ENCODE assay signal across 8 cellular contexts in genomic region chr19:33895366-33895765, GRCh38.
"Had no signal": no experiment of that assay in that cellular context is flagged by ENCODE, and none has a peak within 500 bp of the region (broad histone marks: within the 10 kb centered on the region; RNA-seq: fewer than 3 reads in every experiment).

No MANE protein-coding gene starts in this region.

- H3K4me3 ChIP-seq: GM12878 had no signal

- DNase-seq: GDM1, GF-D8 had no signal

- ATAC-seq: GM12878 had no signal

- FAIRE-seq: G401.6, GM12878, GM12891, GM12892, GM18507, GM19239 had no signal
